Comparison of ENCODE assay signal across 21 cellular contexts in the genomic region with DNA sequence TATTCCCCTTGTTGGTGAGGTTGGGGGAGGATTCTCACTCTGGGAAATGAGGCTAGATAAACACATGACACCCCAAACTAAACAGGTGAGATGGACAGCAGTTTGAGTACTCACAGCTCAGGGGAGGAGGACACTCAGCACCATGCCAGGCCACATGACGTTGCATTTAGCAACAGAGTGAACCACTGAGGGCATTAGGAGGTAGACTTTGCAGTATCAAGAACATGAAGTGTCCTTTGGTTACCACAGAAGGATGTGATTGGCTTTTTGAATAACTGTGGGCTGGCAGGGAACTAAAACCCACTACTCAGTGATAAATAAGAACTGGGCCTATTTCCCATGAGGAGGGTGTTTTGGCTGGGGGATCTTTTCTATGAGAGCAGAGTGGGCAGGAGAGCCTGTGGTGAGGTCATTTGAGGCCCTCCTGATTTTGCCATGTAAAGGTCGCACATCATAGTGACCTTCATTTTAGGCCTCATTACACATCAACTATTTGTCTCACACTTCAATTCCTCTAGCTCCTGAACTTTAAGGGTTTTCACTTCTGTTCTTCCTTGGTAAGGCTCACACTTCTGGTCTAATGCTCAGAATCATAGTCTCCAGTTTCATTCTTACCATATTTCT.
DNase-seq lines count a peak whose midpoint lies in the region; ATAC-seq, FAIRE-seq and TF ChIP-seq lines count a peak whose summit lies in the region.
"Had no signal": no experiment of that assay in that cellular context is flagged by ENCODE, and none has a peak within 500 bp of the region (broad histone marks: within the 10 kb centered on the region; RNA-seq: fewer than 3 reads in every experiment).

No MANE protein-coding gene starts in this region.

- H3K4me2 ChIP-seq in neural cell (ENCODE audit: low read length) = no peak overlapping the region
- H3K4me2 ChIP-seq: A549; BLaER1 treated with 17β-estradiol and CSF1 and Interleukin-3, amounts not matched to agents 10 nM and 100 nM had no signal

- peaks cover 6% of the 10 kb centered on the region for H3K9me3 Mint-ChIP-seq in stimulated activated memory B cell treated with anti-CD40 and anti-IgM and Interleukin-4, amounts not matched to agents 10 μg/mL and 1 μg/mL and 100 μg/mL, for 72 hours
- peaks cover 13 to 15% of the 10 kb centered on the region in 2 donors for H3K9me3 Mint-ChIP-seq in stimulated activated naive CD8-positive, alpha-beta T cell treated with anti-CD3 and anti-CD28 coated beads, Interleukin-15, amount 100 ng/mL, for 72 hours

- H3K27ac Mint-ChIP-seq in stimulated activated memory B cell treated with anti-CD40 and anti-IgM and Interleukin-4, amounts not matched to agents 10 μg/mL and 1 μg/mL and 100 μg/mL, for 72 hours = peak overlapping the region; percentile 28
- no peak overlapping the region for H3K27ac Mint-ChIP-seq in stimulated activated naive CD8-positive, alpha-beta T cell treated with anti-CD3 and anti-CD28 coated beads, Interleukin-15, amount 100 ng/mL, for 72 hours
- H3K27ac Mint-ChIP-seq: B cell; CD4-positive, alpha-beta T cell; CD8-positive, alpha-beta T cell had no signal

- H3K27ac ChIP-seq in neural cell (ENCODE audit: low read length) = peak overlapping the region; percentile 89
- H3K27ac ChIP-seq: 22Rv1; A549; BLaER1 treated with 17β-estradiol and CSF1 and Interleukin-3, amounts not matched to agents 10 nM and 100 nM; C4-2B had no signal

- no peaks in the 10 kb centered on the region for H3K27me3 ChIP-seq in neural cell (ENCODE audit: insufficient read depth, low read depth, low read length)
- H3K27me3 ChIP-seq: BLaER1 treated with 17β-estradiol and CSF1 and Interleukin-3, amounts not matched to agents 10 nM and 100 nM had no signal

- no peaks in the 10 kb centered on the region for H3K36me3 Mint-ChIP-seq in stimulated activated memory B cell treated with anti-CD40 and anti-IgM and Interleukin-4, amounts not matched to agents 10 μg/mL and 1 μg/mL and 100 μg/mL, for 72 hours
- H3K36me3 Mint-ChIP-seq: CD8-positive, alpha-beta T cell had no signal

- peaks cover 7% of the 10 kb centered on the region for H3F3A ChIP-seq in neural cell (ENCODE audit: insufficient read depth, low read length, poor library complexity, severe bottlenecking)

- no peak overlapping the region for H3K9ac ChIP-seq in neural cell (ENCODE audit: low read length)
- H3K9ac ChIP-seq: BLaER1 treated with 17β-estradiol and CSF1 and Interleukin-3, amounts not matched to agents 10 nM and 100 nM had no signal

- no peak for TF ChIP-seq EP300 in neural cell (conservative IDR thresholded peaks at IDR 0.05; ENCODE audit: poor library complexity, severe bottlenecking)

- no peaks in the 10 kb centered on the region for H3K4me1 Mint-ChIP-seq in stimulated activated memory B cell treated with anti-CD40 and anti-IgM and Interleukin-4, amounts not matched to agents 10 μg/mL and 1 μg/mL and 100 μg/mL, for 72 hours
- H3K4me1 Mint-ChIP-seq in stimulated activated naive CD8-positive, alpha-beta T cell treated with anti-CD3 and anti-CD28 coated beads, Interleukin-15, amount 100 ng/mL, for 72 hours = no peaks in the 10 kb centered on the region
- H3K4me1 Mint-ChIP-seq: B cell had no signal

- no peak overlapping the region for H2AFZ ChIP-seq in neural cell (ENCODE audit: low read depth, low read length)

- no peak overlapping the region for H3K4me3 ChIP-seq in neural cell (ENCODE audit: low read length)
- H3K4me3 ChIP-seq: A549; BLaER1 treated with 17β-estradiol and CSF1 and Interleukin-3, amounts not matched to agents 10 nM and 100 nM had no signal

- DNase-seq in HTR-8/SVneo (ENCODE audit: insufficient read length, low spot score) = no peak
- no peak for DNase-seq in OCI-M1 (lab: John Stamatoyannopoulos, UW)
- DNase-seq in stimulated activated naive CD8-positive, alpha-beta T cell treated with anti-CD3 and anti-CD28 coated beads, Interleukin-15, amount 100 ng/mL, for 72 hours = no peak
- DNase-seq: AML-193; Caco-2; Calu3; CD4-positive, alpha-beta T cell; CD8-positive, alpha-beta T cell; DMS79 treated with DMSO at 0.1 percent for 48 hours; GF-D8 had no signal

- TF ChIP-seq RAD21 in neural cell (conservative IDR thresholded peaks at IDR 0.05) = no peak

- H3K79me2 ChIP-seq in neural cell (replicated peaks; ENCODE audit: insufficient read depth, low read length) = no peaks in the 10 kb centered on the region

- ATAC-seq in stimulated activated memory B cell treated with anti-CD40 and anti-IgM and Interleukin-4, amounts not matched to agents 10 μg/mL and 1 μg/mL and 100 μg/mL, for 72 hours = peak; percentile 74
- ATAC-seq in GM18907 (IDR thresholded peaks at IDR 0.05; ENCODE audit: unreplicated experiment) = no peak
- no peak for ATAC-seq in stimulated activated naive CD8-positive, alpha-beta T cell treated with anti-CD3 and anti-CD28 coated beads, Interleukin-15, amount 100 ng/mL, for 72 hours
- ATAC-seq: A549; CD8-positive, alpha-beta T cell had no signal

- H3K9me3 ChIP-seq in neural cell (ENCODE audit: low read length) = no peaks in the 10 kb centered on the region
- H3K9me3 ChIP-seq: A549; BLaER1 treated with 17β-estradiol and CSF1 and Interleukin-3, amounts not matched to agents 10 nM and 100 nM; Caco-2 had no signal

- no peaks in the 10 kb centered on the region for H3K9me2 ChIP-seq in neural cell (ENCODE audit: insufficient read depth, low read length)

- H3K27me3 Mint-ChIP-seq in stimulated activated memory B cell treated with anti-CD40 and anti-IgM and Interleukin-4, amounts not matched to agents 10 μg/mL and 1 μg/mL and 100 μg/mL, for 72 hours = no peaks in the 10 kb centered on the region
- H3K27me3 Mint-ChIP-seq in stimulated activated naive CD8-positive, alpha-beta T cell treated with anti-CD3 and anti-CD28 coated beads, Interleukin-15, amount 100 ng/mL, for 72 hours = no peaks in the 10 kb centered on the region
- H3K27me3 Mint-ChIP-seq: B cell; CD4-positive, alpha-beta T cell had no signal

- H3K36me3 ChIP-seq in neural cell (ENCODE audit: insufficient read depth, low read length) = no peaks in the 10 kb centered on the region
- H3K36me3 ChIP-seq: BLaER1 treated with 17β-estradiol and CSF1 and Interleukin-3, amounts not matched to agents 10 nM and 100 nM had no signal

- no peaks in the 10 kb centered on the region for H4K20me1 ChIP-seq in neural cell (ENCODE audit: insufficient read depth)
- H4K20me1 ChIP-seq: BLaER1 treated with 17β-estradiol and CSF1 and Interleukin-3, amounts not matched to agents 10 nM and 100 nM had no signal

- FAIRE-seq in HTR-8/SVneo (lab: Jason Lieb, UNC) = peak; percentile 42
- FAIRE-seq: A549, D721Med, G401.6, GM12891 had no signal

- no peak for TF ChIP-seq CTCF in neural cell (IDR thresholded peaks at IDR 0.05; ENCODE audit: poor library complexity, severe bottlenecking)

- no peak overlapping the region for H3K4me3 Mint-ChIP-seq in stimulated activated memory B cell treated with anti-CD40 and anti-IgM and Interleukin-4, amounts not matched to agents 10 μg/mL and 1 μg/mL and 100 μg/mL, for 72 hours
- no peak overlapping the region for H3K4me3 Mint-ChIP-seq in stimulated activated naive CD8-positive, alpha-beta T cell treated with anti-CD3 and anti-CD28 coated beads, Interleukin-15, amount 100 ng/mL, for 72 hours
- H3K4me3 Mint-ChIP-seq: B cell; CD4-positive, alpha-beta T cell; CD8-positive, alpha-beta T cell had no signal

TF ChIP-seq in neural cell, 6 proteins besides CTCF, POLR2A, EP300 and RAD21:
- TF ChIP-seq EZH2 (IDR thresholded peaks at IDR 0.05; ENCODE audit: borderline replicate concordance, insufficient read depth, low read length, poor library complexity, severe bottlenecking) (no peak), MXI1 (conservative IDR thresholded peaks at IDR 0.05; ENCODE audit: poor library complexity, severe bottlenecking) (no peak), TAF1 (IDR thresholded peaks at IDR 0.05; ENCODE audit: low read depth) (no peak)
